8 cellular contexts compared by ENCODE assay signal in genomic region chr4:46844325-46844917, GRCh38.
DNase-seq lines count a peak whose midpoint lies in the region; ATAC-seq and TF ChIP-seq lines count a peak whose summit lies in the region.

No MANE protein-coding gene starts in this region.

- ATAC-seq in HG02840 (IDR thresholded peaks at IDR 0.05; ENCODE audit: low FRiP score, unreplicated experiment): no peak

- DNase-seq in AG09319 (ENCODE audit: extremely low read depth, low read depth): peak; percentile 3
- DNase-seq in GM13976 (ENCODE audit: low spot score): peak; percentile 13
- DNase-seq in HK-2 (ENCODE audit: unreplicated experiment): peak; percentile 37
- peak; percentile 5 for DNase-seq in OCI-M2 (lab: John Stamatoyannopoulos, UW; ENCODE audit: unreplicated experiment)
- DNase-seq in activated naive CD8-positive, alpha-beta T cell treated with anti-CD3 and anti-CD28 coated beads, Interleukin-2, amount 50 U/mL, for 16 hours (ENCODE audit: low read depth, low spot score): peak; percentile 12
- peak; percentile 7 for DNase-seq in iPS-NIHi7 (ENCODE audit: extremely low spot score)
- peak; percentile 48 to 67 for DNase-seq in stimulated activated CD4-positive, alpha-beta T cell treated with anti-CD3 and anti-CD28 coated beads, Interleukin-2, amount 100 ng/mL, for 24 hours

- peak; percentile 50 for TF ChIP-seq CTCF in AG09319 (IDR thresholded peaks at IDR 0.05; ENCODE audit: low read depth, low read length)
- peak; percentile 15 for TF ChIP-seq CTCF in GM13976 (IDR thresholded peaks at IDR 0.05; ENCODE audit: borderline replicate concordance, control extremely low read depth, extremely low read depth, insufficient read depth, missing control alignments)

- in situ Hi-C loops in GM13976 (cut with MboI; ENCODE audit: low sequenced_read_pairs, unreplicated experiment): no loop called here

Comparison
In these comparisons a context has a peak if more than half of its experiments do, and no peak if none do; other contexts are left out.
1. DNase-seq: peak in every context shown above with its lines; median percentile 58 in stimulated activated CD4-positive, alpha-beta T cell treated with anti-CD3 and anti-CD28 coated beads, Interleukin-2, amount 100 ng/mL, for 24 hours; 37 in HK-2; 13 in GM13976; 12 in activated naive CD8-positive, alpha-beta T cell treated with anti-CD3 and anti-CD28 coated beads, Interleukin-2, amount 50 U/mL, for 16 hours; 7 in iPS-NIHi7; 5 in OCI-M2; 3 in AG09319.